ENCODE assay signal across 1 cellular context in the genomic region with DNA sequence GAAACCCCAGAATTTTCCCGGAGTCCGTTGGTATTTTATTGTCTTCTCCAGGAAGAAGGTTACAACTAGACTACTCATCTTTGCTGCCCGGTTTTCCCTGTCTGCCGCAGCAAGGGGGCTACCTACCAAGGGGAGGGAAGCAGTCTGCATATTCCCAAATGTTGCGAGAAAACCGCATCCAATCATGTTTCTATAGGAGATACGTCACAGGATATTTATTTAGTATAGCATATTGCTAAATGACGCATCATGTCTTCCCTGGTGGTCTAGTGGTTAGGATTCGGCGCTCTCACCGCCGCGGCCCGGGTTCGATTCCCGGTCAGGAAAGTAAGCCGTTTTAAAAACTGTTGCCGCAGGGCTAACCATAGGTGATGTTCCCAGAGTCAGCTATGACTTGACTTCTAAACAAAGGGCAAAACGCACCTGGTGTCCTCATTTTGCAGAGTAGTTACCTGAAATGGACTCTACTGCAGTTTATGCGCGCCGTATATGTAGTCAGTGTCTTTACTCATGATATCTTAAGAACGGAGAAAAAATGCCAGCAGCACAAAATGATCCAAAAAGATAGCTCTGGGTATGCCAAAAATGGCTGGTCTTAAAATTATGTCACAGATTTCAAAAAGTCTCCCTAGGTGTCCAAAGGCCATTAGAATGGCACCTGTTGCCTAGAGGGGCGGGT.
TF ChIP-seq lines count a peak whose summit lies in the region.

No MANE protein-coding gene starts in this region.

TF ChIP-seq in GM23338, 12 proteins besides CTCF, POLR2A, EP300 and RAD21 (continued from another document):
- TF ChIP-seq, protein P1, sequence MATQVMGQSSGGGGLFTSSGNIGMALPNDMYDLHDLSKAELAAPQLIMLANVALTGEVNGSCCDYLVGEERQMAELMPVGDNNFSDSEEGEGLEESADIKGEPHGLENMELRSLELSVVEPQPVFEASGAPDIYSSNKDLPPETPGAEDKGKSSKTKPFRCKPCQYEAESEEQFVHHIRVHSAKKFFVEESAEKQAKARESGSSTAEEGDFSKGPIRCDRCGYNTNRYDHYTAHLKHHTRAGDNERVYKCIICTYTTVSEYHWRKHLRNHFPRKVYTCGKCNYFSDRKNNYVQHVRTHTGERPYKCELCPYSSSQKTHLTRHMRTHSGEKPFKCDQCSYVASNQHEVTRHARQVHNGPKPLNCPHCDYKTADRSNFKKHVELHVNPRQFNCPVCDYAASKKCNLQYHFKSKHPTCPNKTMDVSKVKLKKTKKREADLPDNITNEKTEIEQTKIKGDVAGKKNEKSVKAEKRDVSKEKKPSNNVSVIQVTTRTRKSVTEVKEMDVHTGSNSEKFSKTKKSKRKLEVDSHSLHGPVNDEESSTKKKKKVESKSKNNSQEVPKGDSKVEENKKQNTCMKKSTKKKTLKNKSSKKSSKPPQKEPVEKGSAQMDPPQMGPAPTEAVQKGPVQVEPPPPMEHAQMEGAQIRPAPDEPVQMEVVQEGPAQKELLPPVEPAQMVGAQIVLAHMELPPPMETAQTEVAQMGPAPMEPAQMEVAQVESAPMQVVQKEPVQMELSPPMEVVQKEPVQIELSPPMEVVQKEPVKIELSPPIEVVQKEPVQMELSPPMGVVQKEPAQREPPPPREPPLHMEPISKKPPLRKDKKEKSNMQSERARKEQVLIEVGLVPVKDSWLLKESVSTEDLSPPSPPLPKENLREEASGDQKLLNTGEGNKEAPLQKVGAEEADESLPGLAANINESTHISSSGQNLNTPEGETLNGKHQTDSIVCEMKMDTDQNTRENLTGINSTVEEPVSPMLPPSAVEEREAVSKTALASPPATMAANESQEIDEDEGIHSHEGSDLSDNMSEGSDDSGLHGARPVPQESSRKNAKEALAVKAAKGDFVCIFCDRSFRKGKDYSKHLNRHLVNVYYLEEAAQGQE (IDR thresholded peaks at IDR 0.05; ENCODE audit: unreplicated experiment): no peak
- TF ChIP-seq STAT1 (IDR thresholded peaks at IDR 0.05; ENCODE audit: unreplicated experiment) (no peak), NANOG (IDR thresholded peaks at IDR 0.05; ENCODE audit: borderline replicate concordance) (no peak), ZNF114 (CRISPR knock-in tag; IDR thresholded peaks at IDR 0.05) (no peak), JUNB (IDR thresholded peaks at IDR 0.05; ENCODE audit: unreplicated experiment) (no peak), EZH2phosphoT487 (IDR thresholded peaks at IDR 0.05; ENCODE audit: unreplicated experiment) (no peak), EZH2 (IDR thresholded peaks at IDR 0.05; ENCODE audit: low read depth, unreplicated experiment) (no peak)
- TF ChIP-seq, protein P2, sequence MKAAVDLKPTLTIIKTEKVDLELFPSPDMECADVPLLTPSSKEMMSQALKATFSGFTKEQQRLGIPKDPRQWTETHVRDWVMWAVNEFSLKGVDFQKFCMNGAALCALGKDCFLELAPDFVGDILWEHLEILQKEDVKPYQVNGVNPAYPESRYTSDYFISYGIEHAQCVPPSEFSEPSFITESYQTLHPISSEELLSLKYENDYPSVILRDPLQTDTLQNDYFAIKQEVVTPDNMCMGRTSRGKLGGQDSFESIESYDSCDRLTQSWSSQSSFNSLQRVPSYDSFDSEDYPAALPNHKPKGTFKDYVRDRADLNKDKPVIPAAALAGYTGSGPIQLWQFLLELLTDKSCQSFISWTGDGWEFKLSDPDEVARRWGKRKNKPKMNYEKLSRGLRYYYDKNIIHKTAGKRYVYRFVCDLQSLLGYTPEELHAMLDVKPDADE (IDR thresholded peaks at IDR 0.05): 0 out of 2 replicates have a peak, but pooled peaks have one; percentile 0
- TF ChIP-seq, protein P3, sequence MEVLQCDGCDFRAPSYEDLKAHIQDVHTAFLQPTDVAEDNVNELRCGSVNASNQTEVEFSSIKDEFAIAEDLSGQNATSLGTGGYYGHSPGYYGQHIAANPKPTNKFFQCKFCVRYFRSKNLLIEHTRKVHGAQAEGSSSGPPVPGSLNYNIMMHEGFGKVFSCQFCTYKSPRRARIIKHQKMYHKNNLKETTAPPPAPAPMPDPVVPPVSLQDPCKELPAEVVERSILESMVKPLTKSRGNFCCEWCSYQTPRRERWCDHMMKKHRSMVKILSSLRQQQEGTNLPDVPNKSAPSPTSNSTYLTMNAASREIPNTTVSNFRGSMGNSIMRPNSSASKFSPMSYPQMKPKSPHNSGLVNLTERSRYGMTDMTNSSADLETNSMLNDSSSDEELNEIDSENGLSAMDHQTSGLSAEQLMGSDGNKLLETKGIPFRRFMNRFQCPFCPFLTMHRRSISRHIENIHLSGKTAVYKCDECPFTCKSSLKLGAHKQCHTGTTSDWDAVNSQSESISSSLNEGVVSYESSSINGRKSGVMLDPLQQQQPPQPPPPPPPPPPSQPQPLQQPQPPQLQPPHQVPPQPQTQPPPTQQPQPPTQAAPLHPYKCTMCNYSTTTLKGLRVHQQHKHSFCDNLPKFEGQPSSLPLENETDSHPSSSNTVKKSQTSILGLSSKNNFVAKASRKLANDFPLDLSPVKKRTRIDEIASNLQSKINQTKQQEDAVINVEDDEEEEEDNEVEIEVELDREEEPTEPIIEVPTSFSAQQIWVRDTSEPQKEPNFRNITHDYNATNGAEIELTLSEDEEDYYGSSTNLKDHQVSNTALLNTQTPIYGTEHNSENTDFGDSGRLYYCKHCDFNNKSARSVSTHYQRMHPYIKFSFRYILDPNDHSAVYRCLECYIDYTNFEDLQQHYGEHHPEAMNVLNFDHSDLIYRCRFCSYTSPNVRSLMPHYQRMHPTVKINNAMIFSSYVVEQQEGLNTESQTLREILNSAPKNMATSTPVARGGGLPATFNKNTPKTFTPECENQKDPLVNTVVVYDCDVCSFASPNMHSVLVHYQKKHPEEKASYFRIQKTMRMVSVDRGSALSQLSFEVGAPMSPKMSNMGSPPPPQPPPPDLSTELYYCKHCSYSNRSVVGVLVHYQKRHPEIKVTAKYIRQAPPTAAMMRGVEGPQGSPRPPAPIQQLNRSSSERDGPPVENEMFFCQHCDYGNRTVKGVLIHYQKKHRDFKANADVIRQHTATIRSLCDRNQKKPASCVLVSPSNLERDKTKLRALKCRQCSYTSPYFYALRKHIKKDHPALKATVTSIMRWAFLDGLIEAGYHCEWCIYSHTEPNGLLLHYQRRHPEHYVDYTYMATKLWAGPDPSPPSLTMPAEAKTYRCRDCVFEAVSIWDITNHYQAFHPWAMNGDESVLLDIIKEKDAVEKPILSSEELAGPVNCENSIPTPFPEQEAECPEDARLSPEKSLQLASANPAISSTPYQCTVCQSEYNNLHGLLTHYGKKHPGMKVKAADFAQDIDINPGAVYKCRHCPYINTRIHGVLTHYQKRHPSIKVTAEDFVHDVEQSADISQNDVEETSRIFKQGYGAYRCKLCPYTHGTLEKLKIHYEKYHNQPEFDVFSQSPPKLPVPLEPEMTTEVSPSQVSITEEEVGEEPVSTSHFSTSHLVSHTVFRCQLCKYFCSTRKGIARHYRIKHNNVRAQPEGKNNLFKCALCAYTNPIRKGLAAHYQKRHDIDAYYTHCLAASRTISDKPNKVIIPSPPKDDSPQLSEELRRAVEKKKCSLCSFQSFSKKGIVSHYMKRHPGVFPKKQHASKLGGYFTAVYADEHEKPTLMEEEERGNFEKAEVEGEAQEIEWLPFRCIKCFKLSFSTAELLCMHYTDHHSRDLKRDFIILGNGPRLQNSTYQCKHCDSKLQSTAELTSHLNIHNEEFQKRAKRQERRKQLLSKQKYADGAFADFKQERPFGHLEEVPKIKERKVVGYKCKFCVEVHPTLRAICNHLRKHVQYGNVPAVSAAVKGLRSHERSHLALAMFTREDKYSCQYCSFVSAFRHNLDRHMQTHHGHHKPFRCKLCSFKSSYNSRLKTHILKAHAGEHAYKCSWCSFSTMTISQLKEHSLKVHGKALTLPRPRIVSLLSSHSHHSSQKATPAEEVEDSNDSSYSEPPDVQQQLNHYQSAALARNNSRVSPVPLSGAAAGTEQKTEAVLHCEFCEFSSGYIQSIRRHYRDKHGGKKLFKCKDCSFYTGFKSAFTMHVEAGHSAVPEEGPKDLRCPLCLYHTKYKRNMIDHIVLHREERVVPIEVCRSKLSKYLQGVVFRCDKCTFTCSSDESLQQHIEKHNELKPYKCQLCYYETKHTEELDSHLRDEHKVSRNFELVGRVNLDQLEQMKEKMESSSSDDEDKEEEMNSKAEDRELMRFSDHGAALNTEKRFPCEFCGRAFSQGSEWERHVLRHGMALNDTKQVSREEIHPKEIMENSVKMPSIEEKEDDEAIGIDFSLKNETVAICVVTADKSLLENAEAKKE (CRISPR knock-in tag; IDR thresholded peaks at IDR 0.05): no peak
